8 cellular contexts compared by ENCODE assay signal in genomic region chr3:15269091-15269989, GRCh38.
DNase-seq lines count a peak whose midpoint lies in the region; TF ChIP-seq lines count a peak whose summit lies in the region.

No MANE protein-coding gene starts in this region.

- H3K79me2 ChIP-seq in GM23248 (ENCODE audit: insufficient read depth): peaks cover 50% of the 10 kb centered on the region

- H3K4me3 ChIP-seq in CD8-positive, alpha-beta memory T cell (ENCODE audit: low read length): peak overlapping the region; percentile 34
- peak overlapping the region; percentile 29; the same call in 1 of the 2 replicates for H3K4me3 ChIP-seq in GM23248
- H3K4me3 ChIP-seq in HAP-1: no peak overlapping the region

- H2AFZ ChIP-seq in GM23248: peak overlapping the region; percentile 36

- no peaks in the 10 kb centered on the region for H3K9me3 ChIP-seq in CD8-positive, alpha-beta memory T cell (ENCODE audit: low read length)
- H3K9me3 ChIP-seq in GM23248 (ENCODE audit: low read depth) (no peaks in the 10 kb centered on the region), HAP-1 (no peaks in the 10 kb centered on the region)

- 31 to 38% methylated on average over 20 to 29 of the region's 29 CpGs for WGBS in GM23248 (ENCODE audit: low coverage in 1 of 2, low lambda C conversion rate in 2 of 2, missing lambda C conversion rate in 2 of 2), 2 experiments

- H4K20me1 ChIP-seq in GM23248 (ENCODE audit: insufficient read depth): no peaks in the 10 kb centered on the region

- H3K27ac ChIP-seq in CD8-positive, alpha-beta memory T cell (ENCODE audit: low read depth, low read length): peak overlapping the region; percentile 61
- peak overlapping the region; percentile 92 for H3K27ac ChIP-seq in GM23248

- H3K9ac ChIP-seq in GM23248: peak overlapping the region; percentile 70

- no peaks in the 10 kb centered on the region for H3K9me3 Mint-ChIP-seq in CD8-positive, alpha-beta memory T cell
- H3K9me3 Mint-ChIP-seq in mesothelial cell of epicardium: no peaks in the 10 kb centered on the region

- peaks cover 24% of the 10 kb centered on the region for H3F3A ChIP-seq in GM23248 (ENCODE audit: insufficient read depth)

- no peaks in the 10 kb centered on the region for H3K27me3 Mint-ChIP-seq in CD8-positive, alpha-beta memory T cell
- H3K27me3 Mint-ChIP-seq in mesothelial cell of epicardium (ENCODE audit: low read depth): no peaks in the 10 kb centered on the region

- CTCF ChIA-PET in CD8-positive, alpha-beta memory T cell (lab: Charles Lee): interaction anchor here (0.8 to 10.8 kb wide), 15 partner anchors 10 to 137 kb away, joined by 3 to 200 read pairs (median 5); partner anchors contain the start of genes CAPN7 and SH3BP5

- no peaks in the 10 kb centered on the region for H3K9me2 ChIP-seq in GM23248 (ENCODE audit: insufficient read depth)

- peak; percentile 38 to 91 (median 77) for DNase-seq in CD8-positive, alpha-beta memory T cell
- DNase-seq in GM23248 (peak; percentile 99), NCI-H2171 (lab: John Stamatoyannopoulos, UW) (peak; percentile 44), mesothelial cell of epicardium (ENCODE audit: low spot score in 2 of 2, unreplicated experiment in 2 of 2) (peak; percentile 35 to 72), HAP-1 (ENCODE audit: low spot score in 2 of 2) (no peak)
- peak; percentile 77 to 87 for DNase-seq in activated CD8-positive, alpha-beta memory T cell treated with anti-CD3 and anti-CD28 coated beads for 4 hours (ENCODE audit: low read depth in 2 of 2)
- peak; percentile 81 for DNase-seq in effector CD4-positive, alpha-beta T cell
- peak; percentile 67 to 75 for DNase-seq in stimulated activated CD8-positive, alpha-beta memory T cell treated with anti-CD3 and anti-CD28 coated beads, Interleukin-2, amount 100 ng/mL, for 48 hours (ENCODE audit: low read depth in 2 of 2)

- TF ChIP-seq CTCF in mesothelial cell of epicardium (IDR thresholded peaks at IDR 0.05; ENCODE audit: unreplicated experiment): no peak

- no peaks in the 10 kb centered on the region for H3K27me3 ChIP-seq in CD8-positive, alpha-beta memory T cell (ENCODE audit: insufficient read depth, low read length, poor library complexity, severe bottlenecking)
- H3K27me3 ChIP-seq in GM23248 (replicated peaks; ENCODE audit: insufficient read depth): no peaks in the 10 kb centered on the region
- H3K27me3 ChIP-seq in HAP-1 (ENCODE audit: low read depth): no peaks in the 10 kb centered on the region

- POLR2A ChIA-PET in CD8-positive, alpha-beta memory T cell (lab: Charles Lee): interaction anchor here (0.6 to 1.3 kb wide), 2 partner anchors 21 to 23 kb away, joined by 3 to 4 read pairs; no protein-coding TSS in a partner anchor

- H3K4me1 Mint-ChIP-seq in CD8-positive, alpha-beta memory T cell: peaks cover 73 to 91% (median 89%) of the 10 kb centered on the region in 3 donors
- peaks cover 23% of the 10 kb centered on the region for H3K4me1 Mint-ChIP-seq in mesothelial cell of epicardium

- peaks cover 85% of the 10 kb centered on the region for H3K4me1 ChIP-seq in CD8-positive, alpha-beta memory T cell (ENCODE audit: insufficient read depth, low read length)
- peaks cover 24% of the 10 kb centered on the region for H3K4me1 ChIP-seq in GM23248 (ENCODE audit: insufficient read depth)
- no peaks in the 10 kb centered on the region for H3K4me1 ChIP-seq in HAP-1

- H3K4me2 ChIP-seq in GM23248 (ENCODE audit: unreplicated experiment): peak overlapping the region; percentile 74

- in situ Hi-C loops in GM23248 (cut with MboI): loop anchor here (10.0 to 25.0 kb wide), 2 partner anchors 115 to 293 kb away; no protein-coding TSS in a partner anchor
- in situ Hi-C loops in HAP-1 (cut with MboI; ENCODE audit: low sequenced_read_pairs): loop anchor here (5.0 kb wide), 1 partner anchor 113 kb away; no protein-coding TSS in a partner anchor

- H3K36me3 Mint-ChIP-seq in CD8-positive, alpha-beta memory T cell: peaks cover 0 to 22% (median 13%) of the 10 kb centered on the region in 3 donors
- peaks cover 1% of the 10 kb centered on the region for H3K36me3 Mint-ChIP-seq in mesothelial cell of epicardium

- no peaks in the 10 kb centered on the region for H3K36me3 ChIP-seq in CD8-positive, alpha-beta memory T cell (ENCODE audit: insufficient read depth, low read length)
- no peaks in the 10 kb centered on the region for H3K36me3 ChIP-seq in GM23248 (ENCODE audit: low read depth)
- H3K36me3 ChIP-seq in HAP-1 (replicated peaks): no peaks in the 10 kb centered on the region

- H3K4me3 Mint-ChIP-seq in CD8-positive, alpha-beta memory T cell: peak overlapping the region; percentile 18 to 88 (median 71)
- H3K4me3 Mint-ChIP-seq in mesothelial cell of epicardium: no peak overlapping the region

- H3K27ac Mint-ChIP-seq in CD8-positive, alpha-beta memory T cell: peak overlapping the region; percentile 79 to 94 (median 88)
- peak overlapping the region; percentile 92 for H3K27ac Mint-ChIP-seq in mesothelial cell of epicardium

Comparison
In these comparisons a context has a peak if more than half of its experiments do, and no peak if none do; other contexts are left out.
1. DNase-seq: peak in CD8-positive, alpha-beta memory T cell (5 of 5), GM23248 (single experiment), NCI-H2171 (single experiment), activated CD8-positive, alpha-beta memory T cell treated with anti-CD3 and anti-CD28 coated beads for 4 hours (2 of 2), effector CD4-positive, alpha-beta T cell (single experiment), mesothelial cell of epicardium (2 of 2) and stimulated activated CD8-positive, alpha-beta memory T cell treated with anti-CD3 and anti-CD28 coated beads, Interleukin-2, amount 100 ng/mL, for 48 hours (2 of 2); none in HAP-1 (0 of 2).